In the genomic region with DNA sequence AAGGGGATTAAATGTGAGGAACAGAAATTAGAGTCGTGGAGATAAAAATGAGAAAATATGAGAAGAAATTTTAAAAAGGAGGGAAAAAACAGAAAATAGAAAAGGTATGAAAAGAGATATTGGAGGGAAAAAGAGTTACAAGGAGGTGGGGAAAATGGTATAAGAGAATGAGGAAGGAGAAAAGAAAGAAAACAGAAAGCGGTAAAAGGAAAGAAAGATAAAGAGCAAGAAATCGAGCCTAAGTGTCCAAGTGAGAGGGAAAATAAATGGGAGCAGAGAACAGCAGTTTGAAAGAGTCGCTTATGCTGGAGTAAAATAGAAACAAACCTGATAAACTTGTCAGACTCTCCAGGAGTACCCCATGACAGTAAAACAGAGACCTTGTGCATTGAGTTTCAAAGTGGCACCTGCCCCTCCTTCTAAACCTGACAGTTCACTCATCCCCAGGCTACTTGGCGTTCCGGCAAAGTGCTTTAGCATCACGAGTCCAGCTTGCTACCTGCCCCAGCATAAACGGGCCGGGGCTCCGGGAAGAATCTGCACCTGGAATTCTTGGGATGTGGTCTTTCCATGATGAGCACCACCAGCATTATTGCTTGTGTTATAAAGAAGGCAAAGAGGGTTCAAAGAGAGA, we compare ENCODE assay signal across 7 cellular contexts.
DNase-seq lines count a peak whose midpoint lies in the region; ATAC-seq and TF ChIP-seq lines count a peak whose summit lies in the region.

No MANE protein-coding gene starts in this region.

- DNase-seq in NCI-H69 (lab: John Stamatoyannopoulos, UW) (peak; percentile 56), epithelial cell of esophagus (ENCODE audit: low read depth) (peak; percentile 4), erythroblast (lab: John Stamatoyannopoulos, UW) (no peak)
- no peak for DNase-seq in central memory CD4-positive, alpha-beta T cell

- H3K4me3 ChIP-seq in GM08714 (ENCODE audit: low read length) = peak overlapping the region; percentile 6; the same call in 1 of the 2 replicates
- peak overlapping the region; percentile 31 for H3K4me3 ChIP-seq in epithelial cell of esophagus (ENCODE audit: low read length)
- peak overlapping the region; percentile 88 for H3K4me3 ChIP-seq in parathyroid adenoma (ENCODE audit: low read depth, low read length)

- TF ChIP-seq POLR2A in erythroblast (IDR thresholded peaks at IDR 0.05; ENCODE audit: low read length) = no peak

- no peaks in the 10 kb centered on the region for H3K36me3 ChIP-seq in parathyroid adenoma (ENCODE audit: control insufficient read depth, insufficient read depth, low read length)

- H3K79me2 ChIP-seq in parathyroid adenoma = no peaks in the 10 kb centered on the region

- no peaks in the 10 kb centered on the region for H3K4me1 ChIP-seq in parathyroid adenoma

- ATAC-seq in HG03025 (IDR thresholded peaks at IDR 0.05; ENCODE audit: low FRiP score, unreplicated experiment) = no peak

- H3K4me2 ChIP-seq in parathyroid adenoma (ENCODE audit: low read length) = peak overlapping the region; percentile 96

- no peak overlapping the region for H3K9ac ChIP-seq in parathyroid adenoma

- peak overlapping the region; percentile 40 for H3K27ac ChIP-seq in parathyroid adenoma

- H3K9me3 ChIP-seq in parathyroid adenoma (ENCODE audit: control insufficient read depth, low read length) = no peaks in the 10 kb centered on the region

- H3K27me3 ChIP-seq in parathyroid adenoma (ENCODE audit: control insufficient read depth, insufficient read depth, low read length) = no peaks in the 10 kb centered on the region

- TF ChIP-seq CTCF in epithelial cell of esophagus (IDR thresholded peaks at IDR 0.05; ENCODE audit: insufficient read depth, low read depth, low read length, missing control alignments) = no peak
- TF ChIP-seq CTCF in parathyroid adenoma (IDR thresholded peaks at IDR 0.05) = no peak

- peak overlapping the region; percentile 76 for H2AFZ ChIP-seq in parathyroid adenoma

Comparison
In these comparisons a context has a peak if more than half of its experiments do, and no peak if none do; other contexts are left out.
1. H3K4me3 ChIP-seq: peak in every context shown above with its lines; median percentile 88 in parathyroid adenoma; 31 in epithelial cell of esophagus; 6 in GM08714.
2. DNase-seq: peak in NCI-H69 (single experiment) and epithelial cell of esophagus (single experiment); none in central memory CD4-positive, alpha-beta T cell (single experiment) and erythroblast (0 of 2).